Comparison of ENCODE assay signal across 8 cellular contexts in genomic region chr19:16078311-16078758, GRCh38. TPM values are rescaled to one million over a fixed set of nuclear protein-coding genes. Genes with fewer than 3 reads are reported as not detected.
DNase-seq lines count a peak whose midpoint lies in the region; ATAC-seq, FAIRE-seq and TF ChIP-seq lines count a peak whose summit lies in the region.

No MANE protein-coding gene starts in this region.

- FAIRE-seq in bronchial epithelial cell (lab: Jason Lieb, UNC) (no peak), D721Med (lab: Jason Lieb, UNC) (no peak)

- CTCF ChIA-PET in RWPE1 (lab: Yijun Ruan, JAX) = interaction anchor here (0.7 kb wide), 1 partner anchor 16 kb away, joined by 3 read pairs; no protein-coding TSS in a partner anchor

- no peak for TF ChIP-seq CTCF in GM12875 (IDR thresholded peaks at IDR 0.05; ENCODE audit: borderline replicate concordance, insufficient read depth, low read depth, low read length)
- no peak for TF ChIP-seq CTCF in RWPE1 (conservative IDR thresholded peaks at IDR 0.05; ENCODE audit: low read depth)
- no peak for TF ChIP-seq CTCF in bronchial epithelial cell (IDR thresholded peaks at IDR 0.05; ENCODE audit: insufficient read depth, low read length, severe bottlenecking)
- TF ChIP-seq CTCF in lower lobe of right lung (IDR thresholded peaks at IDR 0.05) = no peak
- TF ChIP-seq CTCF in tibial artery (IDR thresholded peaks at IDR 0.05) = no peak
- TF ChIP-seq CTCF in D721Med (IDR thresholded peaks at IDR 0.05; ENCODE audit: insufficient read depth, missing control alignments) = no peak

- ATAC-seq in lower lobe of right lung = no peak

- H3K27me3 ChIP-seq in bronchial epithelial cell (ENCODE audit: control insufficient read depth, insufficient read depth, low read length) (no peaks in the 10 kb centered on the region), lower lobe of right lung (ENCODE audit: low read depth) (no peaks in the 10 kb centered on the region), tibial artery (no peaks in the 10 kb centered on the region)

- intact Hi-C loops in lower lobe of right lung (cut with DNase I) = no loop called here
- intact Hi-C loops in tibial artery (cut with DNase I; ENCODE audit: low total_unique reads) = no loop called here

- H3K4me1 ChIP-seq in lower lobe of right lung (peaks cover 72% of the 10 kb centered on the region), tibial artery (peaks cover 0 to 77% (median 53%) of the 10 kb centered on the region in 4 donors)

- H3K4me3 ChIP-seq in GM12875 (ENCODE audit: low read depth, low read length) (peak overlapping the region; percentile 92), bronchial epithelial cell (ENCODE audit: low read depth, low read length) (peak overlapping the region; percentile 73), lower lobe of right lung (peak overlapping the region; percentile 90), tibial artery (peak overlapping the region; percentile 97)

- H3K36me3 ChIP-seq in bronchial epithelial cell (ENCODE audit: control insufficient read depth, insufficient read depth, low read length) (peaks cover 23% of the 10 kb centered on the region), lower lobe of right lung (peaks cover 30% of the 10 kb centered on the region), tibial artery (peaks cover 25 to 48% (median 36%) of the 10 kb centered on the region in 3 donors)

- no peak for DNase-seq in RWPE1 (ENCODE audit: low spot score)
- DNase-seq in bronchial epithelial cell (ENCODE audit: low read depth) = peak; percentile 81
- DNase-seq in lower lobe of right lung = peak; percentile 36
- peak; percentile 55 to 70 for DNase-seq in tibial artery
- no peak for DNase-seq in D721Med (ENCODE audit: insufficient read length, low spot score)
- DNase-seq in DMS153 treated with DMSO at 0.1 percent for 48 hours (lab: John Stamatoyannopoulos, UW; ENCODE audit: unreplicated experiment) = no peak
- DNase-seq in KBM-7 = no peak

- POLR2A ChIA-PET in RWPE1 (lab: Yijun Ruan, JAX; ENCODE audit: low non-redundant PET) = no interaction called here

- in situ Hi-C loops in KBM-7 (cut with MboI; ENCODE audit: low pct_unique_long_range_greater_than_20kb, low sequenced_read_pairs) = no loop called here

- H3K27ac ChIP-seq in RWPE1 (peak overlapping the region; percentile 99), lower lobe of right lung (peak overlapping the region; percentile 100), tibial artery (peak overlapping the region; percentile 99 to 100)

- no peaks in the 10 kb centered on the region for H3K9me3 ChIP-seq in lower lobe of right lung
- no peaks in the 10 kb centered on the region for H3K9me3 ChIP-seq in tibial artery

RNA-seq across cellular contexts. Expression of gene TPM4, which starts 2.0 kb away (rescaled TPM):
- total RNA-seq in bronchial epithelial cell = 235 and 395 TPM in 2 replicates
- 319 TPM for total RNA-seq in lower lobe of right lung

RNA-seq across cellular contexts. Expression of gene RAB8A, which starts 33.4 kb away (rescaled TPM):
- total RNA-seq in bronchial epithelial cell (76.6 and 99.2 TPM in 2 replicates), lower lobe of right lung (110 TPM)

Comparison
In these comparisons a context has a peak if more than half of its experiments do, and no peak if none do; other contexts are left out.
1. DNase-seq: peak in bronchial epithelial cell (single experiment), lower lobe of right lung (single experiment) and tibial artery (2 of 2); none in RWPE1 (single experiment), D721Med (single experiment), DMS153 treated with DMSO at 0.1 percent for 48 hours (single experiment) and KBM-7 (single experiment).
2. Peak in every context shown above with its lines, with median percentiles within 50 percentile points of each other: H3K4me3 ChIP-seq and H3K27ac ChIP-seq.